ENCODE assay signal across 9 cellular contexts in genomic region chr21:33875026-33875695, GRCh38.
"Had no signal": no experiment of that assay in that cellular context is flagged by ENCODE, and none has a peak within 500 bp of the region (broad histone marks: within the 10 kb centered on the region; RNA-seq: fewer than 3 reads in every experiment).

No MANE protein-coding gene starts in this region.

- DNase-seq: GM23248, GOT3, H7, HFFc6, KBM-7 had no signal

- H3K4me1 Mint-ChIP-seq: IgD-negative memory B cell had no signal

- H3K9me3 ChIP-seq: HAP-1 had no signal

- H3K4me3 Mint-ChIP-seq: HFFc6, IgD-negative memory B cell had no signal

- H3K9me3 Mint-ChIP-seq: HFFc6, IgD-negative memory B cell had no signal

- H3K36me3 ChIP-seq: HAP-1 had no signal

- H3K4me1 ChIP-seq: HAP-1 had no signal

- H2AFZ ChIP-seq: GM23248 had no signal

- ATAC-seq: HCT116 had no signal

- H3K27ac Mint-ChIP-seq: HFFc6 had no signal

- H3K27ac ChIP-seq: GM23248 had no signal

- H3K4me3 ChIP-seq: GM23248, HAP-1 had no signal

- FAIRE-seq: HTR-8/SVneo had no signal

- H3K9ac ChIP-seq: GM23248 had no signal
